1 cellular context compared by ENCODE assay signal in genomic region chr12:121807656-121808347, GRCh38.
TF ChIP-seq lines count a peak whose summit lies in the region.

No MANE protein-coding gene starts in this region.

TF ChIP-seq in GM23338, 12 proteins besides CTCF, POLR2A, EP300 and RAD21:
- no peak for TF ChIP-seq ZNF462 (CRISPR knock-in tag; IDR thresholded peaks at IDR 0.05)
- TF ChIP-seq ZNF114 (CRISPR knock-in tag; IDR thresholded peaks at IDR 0.05), result no peak
- no peak for TF ChIP-seq CREB1 (CRISPR knock-in tag; IDR thresholded peaks at IDR 0.05; ENCODE audit: low read depth)
- TF ChIP-seq EZH2 (IDR thresholded peaks at IDR 0.05; ENCODE audit: low read depth, unreplicated experiment), result no peak
- no peak for TF ChIP-seq EZH2phosphoT487 (IDR thresholded peaks at IDR 0.05; ENCODE audit: unreplicated experiment)
- TF ChIP-seq REST (IDR thresholded peaks at IDR 0.05; ENCODE audit: unreplicated experiment), result no peak
- no peak for TF ChIP-seq JUNB (IDR thresholded peaks at IDR 0.05; ENCODE audit: unreplicated experiment)
- no peak for TF ChIP-seq NANOG (IDR thresholded peaks at IDR 0.05; ENCODE audit: borderline replicate concordance)
- no peak for TF ChIP-seq ZNF331 (CRISPR knock-in tag; IDR thresholded peaks at IDR 0.05; ENCODE audit: low read depth)
- TF ChIP-seq ETS1 (IDR thresholded peaks at IDR 0.05), result no peak
- no peak for TF ChIP-seq POLR2AphosphoS5 (IDR thresholded peaks at IDR 0.05; ENCODE audit: low read depth)
- no peak for TF ChIP-seq STAT1 (IDR thresholded peaks at IDR 0.05; ENCODE audit: unreplicated experiment)
